8 cellular contexts compared by ENCODE assay signal in the genomic region with DNA sequence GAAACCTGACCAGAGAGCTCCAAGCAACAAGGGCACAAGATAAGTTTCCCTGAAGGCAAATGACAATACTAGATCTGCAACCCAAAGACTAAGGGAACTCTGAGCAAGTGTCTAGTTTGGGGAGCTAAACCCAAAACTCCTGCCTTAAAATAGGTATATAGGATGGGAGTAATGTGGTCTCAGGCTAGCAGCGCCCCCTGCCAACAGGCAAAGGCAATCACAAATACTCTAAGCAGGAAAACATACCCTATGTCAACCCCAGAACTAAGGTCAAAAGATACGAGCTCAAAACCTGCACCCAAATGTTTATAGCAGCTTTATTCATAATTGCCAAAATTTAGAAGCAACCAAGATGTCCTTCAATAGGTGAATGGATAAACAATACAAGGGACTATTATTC.
A peak's percentile ranks its signal among the peaks of the same experiment; 100 is the strongest.
DNase-seq lines count a peak whose midpoint lies in the region; ATAC-seq and TF ChIP-seq lines count a peak whose summit lies in the region.

No MANE protein-coding gene starts in this region.

- H3K36me3 ChIP-seq in brain microvascular endothelial cell (replicated peaks) (no peaks in the 10 kb centered on the region), liver (ENCODE audit: control insufficient read depth in 4 of 4, insufficient read depth in 3 of 4, low read depth in 1 of 4, low read length in 3 of 4) (peaks cover 0 to 25% (median 10%) of the 10 kb centered on the region in 4 donors)

- in situ Hi-C loops in brain microvascular endothelial cell (cut with HindIII; ENCODE audit: low pct_ligation_motif_present, low sequenced_read_pairs), result no loop called here

- H3K4me3 ChIP-seq in brain microvascular endothelial cell (ENCODE audit: low read depth, low read length) (no peak overlapping the region), liver (ENCODE audit: low read depth in 1 of 3, low read length in 3 of 3) (no peak overlapping the region)

- DNase-seq in NCI-H1694 treated with DMSO at 0.1 percent for 48 hours (lab: John Stamatoyannopoulos, UW), result peak; percentile 17
- no peak for DNase-seq in NCI-H1694 (lab: John Stamatoyannopoulos, UW)
- DNase-seq in NAMALWA (ENCODE audit: low spot score), result peak; percentile 51
- DNase-seq in brain microvascular endothelial cell, result no peak
- DNase-seq in NCI-H510A (lab: John Stamatoyannopoulos, UW), result no peak

- H3K9me3 ChIP-seq in liver (ENCODE audit: control insufficient read depth in 4 of 4, low read length in 3 of 4), result no peaks in the 10 kb centered on the region

- TF ChIP-seq RAD21 in liver (IDR thresholded peaks at IDR 0.05), result peak; percentile 37 to 60

- H3K9ac ChIP-seq in liver (ENCODE audit: low read depth in 1 of 2, low read length in 2 of 2), result no peak overlapping the region

- ATAC-seq in HG03045 (IDR thresholded peaks at IDR 0.05; ENCODE audit: unreplicated experiment) (no peak), GM18868 (IDR thresholded peaks at IDR 0.05; ENCODE audit: unreplicated experiment) (no peak)

- no peaks in the 10 kb centered on the region for H3K4me1 ChIP-seq in liver (ENCODE audit: control insufficient read depth in 4 of 4, insufficient read depth in 4 of 4, low read length in 3 of 4)

- TF ChIP-seq CTCF in brain microvascular endothelial cell (IDR thresholded peaks at IDR 0.05; ENCODE audit: low read depth, low read length, missing control alignments), result peak; percentile 79
- peak; percentile 1 for TF ChIP-seq CTCF in liver (IDR thresholded peaks at IDR 0.05; ENCODE audit: low read depth, low read length, missing input control)

- H3K27me3 ChIP-seq in brain microvascular endothelial cell (replicated peaks) (no peaks in the 10 kb centered on the region), liver (ENCODE audit: control insufficient read depth in 4 of 4, insufficient read depth in 4 of 4, low read length in 3 of 4) (no peaks in the 10 kb centered on the region)

- WGBS in liver, result 62% methylated on average over 2 of the region's 2 CpGs

- no peak overlapping the region for H3K27ac ChIP-seq in brain microvascular endothelial cell
- no peak overlapping the region for H3K27ac ChIP-seq in liver (ENCODE audit: low read depth in 1 of 2, low read length in 2 of 2)

TF ChIP-seq in liver, 16 proteins besides CTCF, POLR2A, EP300 and RAD21:
- no peak for TF ChIP-seq NR2F2 (IDR thresholded peaks at IDR 0.05)
- TF ChIP-seq RXRA (IDR thresholded peaks at IDR 0.05), result no peak
- no peak for TF ChIP-seq HNF4G (IDR thresholded peaks at IDR 0.05)
- TF ChIP-seq TAF1 (conservative IDR thresholded peaks at IDR 0.05), result no peak
- no peak for TF ChIP-seq FOXA2 (IDR thresholded peaks at IDR 0.05)
- TF ChIP-seq HNF4A (conservative IDR thresholded peaks at IDR 0.05), result no peak
- no peak for TF ChIP-seq FOXA1 (IDR thresholded peaks at IDR 0.05)
- no peak for TF ChIP-seq GABPA (IDR thresholded peaks at IDR 0.05 in 1 of 2, conservative IDR thresholded peaks at IDR 0.05 in 1 of 2)
- no peak for TF ChIP-seq YY1 (IDR thresholded peaks at IDR 0.05)
- no peak for TF ChIP-seq JUND (IDR thresholded peaks at IDR 0.05)
- TF ChIP-seq SP1 (IDR thresholded peaks at IDR 0.05), result no peak
- TF ChIP-seq, protein P1, sequence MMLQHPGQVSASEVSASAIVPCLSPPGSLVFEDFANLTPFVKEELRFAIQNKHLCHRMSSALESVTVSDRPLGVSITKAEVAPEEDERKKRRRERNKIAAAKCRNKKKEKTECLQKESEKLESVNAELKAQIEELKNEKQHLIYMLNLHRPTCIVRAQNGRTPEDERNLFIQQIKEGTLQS (IDR thresholded peaks at IDR 0.05), result no peak
- TF ChIP-seq, protein P2, sequence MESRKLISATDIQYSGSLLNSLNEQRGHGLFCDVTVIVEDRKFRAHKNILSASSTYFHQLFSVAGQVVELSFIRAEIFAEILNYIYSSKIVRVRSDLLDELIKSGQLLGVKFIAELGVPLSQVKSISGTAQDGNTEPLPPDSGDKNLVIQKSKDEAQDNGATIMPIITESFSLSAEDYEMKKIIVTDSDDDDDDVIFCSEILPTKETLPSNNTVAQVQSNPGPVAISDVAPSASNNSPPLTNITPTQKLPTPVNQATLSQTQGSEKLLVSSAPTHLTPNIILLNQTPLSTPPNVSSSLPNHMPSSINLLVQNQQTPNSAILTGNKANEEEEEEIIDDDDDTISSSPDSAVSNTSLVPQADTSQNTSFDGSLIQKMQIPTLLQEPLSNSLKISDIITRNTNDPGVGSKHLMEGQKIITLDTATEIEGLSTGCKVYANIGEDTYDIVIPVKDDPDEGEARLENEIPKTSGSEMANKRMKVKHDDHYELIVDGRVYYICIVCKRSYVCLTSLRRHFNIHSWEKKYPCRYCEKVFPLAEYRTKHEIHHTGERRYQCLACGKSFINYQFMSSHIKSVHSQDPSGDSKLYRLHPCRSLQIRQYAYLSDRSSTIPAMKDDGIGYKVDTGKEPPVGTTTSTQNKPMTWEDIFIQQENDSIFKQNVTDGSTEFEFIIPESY (IDR thresholded peaks at IDR 0.05), result no peak
- TF ChIP-seq, protein P3, sequence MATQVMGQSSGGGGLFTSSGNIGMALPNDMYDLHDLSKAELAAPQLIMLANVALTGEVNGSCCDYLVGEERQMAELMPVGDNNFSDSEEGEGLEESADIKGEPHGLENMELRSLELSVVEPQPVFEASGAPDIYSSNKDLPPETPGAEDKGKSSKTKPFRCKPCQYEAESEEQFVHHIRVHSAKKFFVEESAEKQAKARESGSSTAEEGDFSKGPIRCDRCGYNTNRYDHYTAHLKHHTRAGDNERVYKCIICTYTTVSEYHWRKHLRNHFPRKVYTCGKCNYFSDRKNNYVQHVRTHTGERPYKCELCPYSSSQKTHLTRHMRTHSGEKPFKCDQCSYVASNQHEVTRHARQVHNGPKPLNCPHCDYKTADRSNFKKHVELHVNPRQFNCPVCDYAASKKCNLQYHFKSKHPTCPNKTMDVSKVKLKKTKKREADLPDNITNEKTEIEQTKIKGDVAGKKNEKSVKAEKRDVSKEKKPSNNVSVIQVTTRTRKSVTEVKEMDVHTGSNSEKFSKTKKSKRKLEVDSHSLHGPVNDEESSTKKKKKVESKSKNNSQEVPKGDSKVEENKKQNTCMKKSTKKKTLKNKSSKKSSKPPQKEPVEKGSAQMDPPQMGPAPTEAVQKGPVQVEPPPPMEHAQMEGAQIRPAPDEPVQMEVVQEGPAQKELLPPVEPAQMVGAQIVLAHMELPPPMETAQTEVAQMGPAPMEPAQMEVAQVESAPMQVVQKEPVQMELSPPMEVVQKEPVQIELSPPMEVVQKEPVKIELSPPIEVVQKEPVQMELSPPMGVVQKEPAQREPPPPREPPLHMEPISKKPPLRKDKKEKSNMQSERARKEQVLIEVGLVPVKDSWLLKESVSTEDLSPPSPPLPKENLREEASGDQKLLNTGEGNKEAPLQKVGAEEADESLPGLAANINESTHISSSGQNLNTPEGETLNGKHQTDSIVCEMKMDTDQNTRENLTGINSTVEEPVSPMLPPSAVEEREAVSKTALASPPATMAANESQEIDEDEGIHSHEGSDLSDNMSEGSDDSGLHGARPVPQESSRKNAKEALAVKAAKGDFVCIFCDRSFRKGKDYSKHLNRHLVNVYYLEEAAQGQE (IDR thresholded peaks at IDR 0.05), result no peak

Comparison
In these comparisons a context has a peak if more than half of its experiments do, and no peak if none do; other contexts are left out.
1. DNase-seq: peak in NCI-H1694 treated with DMSO at 0.1 percent for 48 hours (single experiment) and NAMALWA (single experiment); none in NCI-H1694 (single experiment), brain microvascular endothelial cell (single experiment) and NCI-H510A (single experiment).